ENCODE assay signal across 22 cellular contexts in the genomic region with DNA sequence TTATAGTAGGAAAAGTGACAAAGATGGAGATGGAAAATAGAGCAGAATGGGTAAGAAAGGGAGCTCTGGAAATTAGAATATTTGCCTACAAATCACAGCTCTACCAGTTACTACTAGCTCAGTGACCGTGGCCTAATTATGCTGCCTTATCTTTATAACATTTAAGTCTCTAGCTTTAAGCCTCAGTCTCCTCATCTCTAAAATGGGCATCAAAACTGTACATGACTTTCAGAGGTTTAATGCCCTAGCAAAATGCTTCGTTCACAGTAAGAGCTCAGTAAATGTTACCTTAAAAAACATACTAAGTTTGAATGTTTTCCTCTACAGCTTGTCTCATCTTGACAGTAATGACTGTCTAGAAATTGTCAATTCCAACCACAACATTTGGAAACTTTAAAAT.
"Had no signal": no experiment of that assay in that cellular context is flagged by ENCODE, and none has a peak within 500 bp of the region (broad histone marks: within the 10 kb centered on the region; RNA-seq: fewer than 3 reads in every experiment).

No MANE protein-coding gene starts in this region.

- DNase-seq: Karpas-422, KG1, MG63, NCI-H1092 treated with DMSO at 0.1 percent for 48 hours, NCI-H1436, NCI-H187, NCI-H2029, NCI-H2081 treated with DMSO at 0.1 percent for 48 hours, NCI-H2171, NCI-H226, NCI-H446, NCI-H510A, NCI-H524 treated with DMSO at 0.1 percent for 48 hours, NCI-H69, NCI-H774, PC-3, SHP77, SK-N-SH had no signal

- H3K4me2 ChIP-seq: SK-N-SH had no signal

- H3K9ac ChIP-seq: SK-N-SH had no signal

- H3K27me3 ChIP-seq: MG63 had no signal

- ATAC-seq: Panc1, PC-3 had no signal

- H3K9me2 ChIP-seq: SK-N-SH had no signal

- H3K36me3 ChIP-seq: MG63 had no signal

- H3K4me3 ChIP-seq: MG63 had no signal

- H3K27ac ChIP-seq: HL-60, RWPE1 had no signal

- FAIRE-seq: HTR-8/SVneo had no signal

- H3K9me3 ChIP-seq: MG63, SK-N-SH had no signal
